In genomic region chr1:151946366-151946764, GRCh38 we compare ENCODE assay signal across 8 cellular contexts. TPM values are rescaled to one million over a fixed set of nuclear protein-coding genes. Genes with fewer than 3 reads are reported as not detected.
DNase-seq lines count a peak whose midpoint lies in the region; ATAC-seq and TF ChIP-seq lines count a peak whose summit lies in the region.

No MANE protein-coding gene starts in this region.

- peak overlapping the region; percentile 88 for H3K27ac Mint-ChIP-seq in activated CD4-positive, alpha-beta T cell treated with anti-CD3 and anti-CD28 coated beads for 36 hours

- no peak for TF ChIP-seq POLR2A in erythroblast (IDR thresholded peaks at IDR 0.05; ENCODE audit: low read length)

- CTCF ChIA-PET in activated CD4-positive, alpha-beta T cell treated with anti-CD3 and anti-CD28 coated beads for 36 hours (lab: Charles Lee): interaction anchor here (1.1 to 2.1 kb wide), 3 partner anchors 21 to 183 kb away, joined by 3 to 10 read pairs (median 4); partner anchors contain the start of gene MRPL9
- CTCF ChIA-PET in RWPE1 (lab: Yijun Ruan, JAX): interaction anchor here (0.6 to 1.1 kb wide), 3 partner anchors 21 to 81 kb away, joined by 3 to 7 read pairs (median 3); no protein-coding TSS in a partner anchor

- H2AFZ ChIP-seq in smooth muscle cell (ENCODE audit: low read depth): no peak overlapping the region

- no peaks in the 10 kb centered on the region for H4K20me1 ChIP-seq in smooth muscle cell (ENCODE audit: low read depth)

- peaks cover 37% of the 10 kb centered on the region for H3K4me1 Mint-ChIP-seq in activated CD4-positive, alpha-beta T cell treated with anti-CD3 and anti-CD28 coated beads for 36 hours

- H3K27ac ChIP-seq in RWPE1 (no peak overlapping the region), smooth muscle cell (ENCODE audit: low read depth) (peak overlapping the region; percentile 89)

- peak; percentile 82 for ATAC-seq in activated CD4-positive, alpha-beta T cell treated with anti-CD3 and anti-CD28 coated beads for 36 hours
- ATAC-seq in HG03196 (IDR thresholded peaks at IDR 0.05; ENCODE audit: unreplicated experiment): no peak
- no peak for ATAC-seq in left lobe of liver
- no peak for ATAC-seq in HG02970 (IDR thresholded peaks at IDR 0.05; ENCODE audit: low FRiP score, unreplicated experiment)

- no peaks in the 10 kb centered on the region for H3K27me3 Mint-ChIP-seq in activated CD4-positive, alpha-beta T cell treated with anti-CD3 and anti-CD28 coated beads for 36 hours

- H3K79me2 ChIP-seq in smooth muscle cell (ENCODE audit: low read depth): no peaks in the 10 kb centered on the region

- peak overlapping the region; percentile 50 for H3K4me2 ChIP-seq in smooth muscle cell

- H3K9ac ChIP-seq in smooth muscle cell (ENCODE audit: low read depth): peak overlapping the region; percentile 80

- no peaks in the 10 kb centered on the region for H3K9me3 Mint-ChIP-seq in activated CD4-positive, alpha-beta T cell treated with anti-CD3 and anti-CD28 coated beads for 36 hours (ENCODE audit: low read depth)

- TF ChIP-seq CTCF in RWPE1 (conservative IDR thresholded peaks at IDR 0.05; ENCODE audit: low read depth) (no peak), smooth muscle cell (IDR thresholded peaks at IDR 0.05; ENCODE audit: borderline replicate concordance, insufficient read depth, poor library complexity, severe bottlenecking) (no peak)

- H3K36me3 ChIP-seq in smooth muscle cell (ENCODE audit: low read depth): no peaks in the 10 kb centered on the region

- H3F3A ChIP-seq in smooth muscle cell (ENCODE audit: low read depth): peaks cover 4% of the 10 kb centered on the region

- intact Hi-C loops in activated CD4-positive, alpha-beta T cell treated with anti-CD3 and anti-CD28 coated beads for 36 hours (cut with DNase I, micrococcal nuclease): loop anchor here (1.0 to 2.0 kb wide), 2 partner anchors 37 to 38 kb away; partner anchors contain the start of gene THEM4 (in 1 of the 2)

- no peaks in the 10 kb centered on the region for H3K36me3 Mint-ChIP-seq in activated CD4-positive, alpha-beta T cell treated with anti-CD3 and anti-CD28 coated beads for 36 hours (ENCODE audit: low read depth)

- peak overlapping the region; percentile 32 for H3K4me3 Mint-ChIP-seq in activated CD4-positive, alpha-beta T cell treated with anti-CD3 and anti-CD28 coated beads for 36 hours

- 72% methylated on average over 2 of the region's 2 CpGs for WGBS in smooth muscle cell (ENCODE audit: low lambda C conversion rate)

- POLR2A ChIA-PET in activated CD4-positive, alpha-beta T cell treated with anti-CD3 and anti-CD28 coated beads for 36 hours (lab: Charles Lee): interaction anchor here (0.9 kb wide), 1 partner anchor 38 kb away, joined by 4 read pairs; no protein-coding TSS in a partner anchor
- POLR2A ChIA-PET in RWPE1 (lab: Yijun Ruan, JAX; ENCODE audit: low non-redundant PET): no interaction called here

- H3K4me3 ChIP-seq in smooth muscle cell: no peak overlapping the region

- DNase-seq in activated CD4-positive, alpha-beta T cell treated with anti-CD3 and anti-CD28 coated beads for 36 hours: peak; percentile 49
- DNase-seq in activated CD4-positive, alpha-beta T cell treated with anti-CD3 and anti-CD28 coated beads, Interleukin-2, amount 50 U/mL, for 4 hours: no peak
- DNase-seq in RWPE1 (ENCODE audit: low spot score) (peak; percentile 87), erythroblast (lab: John Stamatoyannopoulos, UW) (peak; percentile 41 to 70), smooth muscle cell (lab: John Stamatoyannopoulos, UW; ENCODE audit: unreplicated experiment) (no peak), left lobe of liver (ENCODE audit: low spot score) (no peak)

- H3K4me1 ChIP-seq in smooth muscle cell (ENCODE audit: low read depth): no peaks in the 10 kb centered on the region

- no peaks in the 10 kb centered on the region for H3K9me3 ChIP-seq in smooth muscle cell (replicated peaks; ENCODE audit: low read depth)

- H3K27me3 ChIP-seq in smooth muscle cell (ENCODE audit: low read depth): no peaks in the 10 kb centered on the region

RNA-seq across cellular contexts. Expression of gene THEM4, which starts 37.1 kb away (rescaled TPM):
- total RNA-seq in activated CD4-positive, alpha-beta T cell treated with anti-CD3 and anti-CD28 coated beads for 36 hours: 10 to 100 TPM; 23.9 to 26.0 TPM
- 11.8 and 14.4 TPM in 2 replicates for total RNA-seq in smooth muscle cell
- polyA plus RNA-seq in smooth muscle cell: 15.9 and 19.0 TPM in 2 replicates
- 9.3 TPM for total RNA-seq in left lobe of liver

RNA-seq across cellular contexts. Expression of gene S100A10, which starts 47.3 kb away (rescaled TPM):
- 100 to 1,000 TPM; 230 to 246 TPM for total RNA-seq in activated CD4-positive, alpha-beta T cell treated with anti-CD3 and anti-CD28 coated beads for 36 hours
- total RNA-seq in smooth muscle cell (339 and 477 TPM in 2 replicates), left lobe of liver (45.0 TPM)
- 1,351 and 2,073 TPM in 2 replicates for polyA plus RNA-seq in smooth muscle cell

Comparison
In these comparisons a context has a peak if more than half of its experiments do, and no peak if none do; other contexts are left out.
1. DNase-seq: peak in activated CD4-positive, alpha-beta T cell treated with anti-CD3 and anti-CD28 coated beads for 36 hours (single experiment), RWPE1 (single experiment) and erythroblast (2 of 2); none in activated CD4-positive, alpha-beta T cell treated with anti-CD3 and anti-CD28 coated beads, Interleukin-2, amount 50 U/mL, for 4 hours (0 of 2), smooth muscle cell (single experiment) and left lobe of liver (single experiment).